Comparison of ENCODE assay signal across 26 cellular contexts in the genomic region with DNA sequence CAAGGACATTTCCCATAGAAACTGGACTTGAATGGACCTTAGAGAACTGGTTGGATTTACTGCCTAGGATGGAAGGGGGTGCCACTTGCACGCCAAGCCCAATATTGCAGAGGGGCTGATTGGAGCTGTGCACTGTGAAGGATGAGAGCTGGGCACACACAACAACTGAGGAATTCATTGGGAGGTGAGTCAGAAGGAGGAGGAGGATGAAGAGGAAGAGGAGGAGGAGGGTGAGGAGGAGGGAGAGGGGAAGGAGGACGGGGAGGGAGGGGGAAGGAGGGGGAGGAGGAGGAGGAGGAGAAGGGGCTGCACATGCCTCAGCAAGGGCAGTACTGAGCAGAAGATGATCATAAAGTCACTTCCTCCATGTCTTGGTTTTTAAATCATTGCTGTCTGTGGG.
"Had no signal": no experiment of that assay in that cellular context is flagged by ENCODE, and none has a peak within 500 bp of the region (broad histone marks: within the 10 kb centered on the region; RNA-seq: fewer than 3 reads in every experiment).

No MANE protein-coding gene starts in this region.

- H3K4me3 Mint-ChIP-seq: activated CD8-positive, alpha-beta T cell treated with anti-CD3 and anti-CD28 coated beads, Interleukin-2, amount 10 ng/mL, durations not matched to agents 7 days and 5 days; activated naive CD4-positive, alpha-beta T cell treated with anti-CD3 and anti-CD28 coated beads, Interleukin-2, amount 50 U/mL, for 24 hours; activated naive CD8-positive, alpha-beta T cell treated with anti-CD3 and anti-CD28 coated beads, Interleukin-2, amount 50 U/mL, for 24 hours; T-helper 1 cell treated with Interleukin-12 subunit alpha and Interleukin-12 subunit beta and Interleukin-4 antibody, amounts not matched to agents 30 μg/mL and 1 μg/mL, for 36 hours; WTC11 had no signal

- H3K27me3 Mint-ChIP-seq: activated naive CD4-positive, alpha-beta T cell treated with anti-CD3 and anti-CD28 coated beads, Interleukin-2, amount 50 U/mL, for 24 hours; activated naive CD8-positive, alpha-beta T cell treated with anti-CD3 and anti-CD28 coated beads, Interleukin-2, amount 50 U/mL, for 24 hours had no signal

- H3K36me3 Mint-ChIP-seq: WTC11 had no signal

- H3K27ac ChIP-seq: brain microvascular endothelial cell, cardiac muscle cell, Peyer's patch had no signal

- DNase-seq: activated CD4-positive, alpha-beta T cell treated with anti-CD3 and anti-CD28 coated beads for 48 hours; activated CD4-positive, alpha-beta T cell treated with anti-CD3 and anti-CD28 coated beads, Interleukin-2, amount 50 U/mL, for 4 hours; activated CD4-positive, CD25-positive, alpha-beta regulatory T cell treated with anti-CD3 and anti-CD28 coated beads, Interleukin-2, amount 50 U/mL, for 72 hours; activated CD8-positive, alpha-beta memory T cell treated with anti-CD3 and anti-CD28 coated beads, Interleukin-2, amount 50 U/mL, for 48 hours; activated CD8-positive, alpha-beta T cell treated with anti-CD3 and anti-CD28 coated beads, Interleukin-2, amount 10 ng/mL, durations not matched to agents 7 days and 5 days; activated effector memory CD4-positive, alpha-beta T cell treated with Interleukin-2 at 50 U/mL for 16 hours; activated naive CD4-positive, alpha-beta T cell; activated naive CD8-positive, alpha-beta T cell treated with anti-CD3 and anti-CD28 coated beads, Interleukin-2, amount 50 U/mL, for 24 hours; activated T-cell treated with anti-CD3 and anti-CD28 coated beads, Interleukin-2, amount 50 U/mL, for 1 hour; amniotic stem cell; brain microvascular endothelial cell; cerebellar nuclear complex; MG63; NCI-H1092 treated with DMSO at 0.1 percent for 48 hours; NCI-H1436; NCI-H1694 treated with DMSO at 0.1 percent for 48 hours; NCI-H2081; NCI-H446; NCI-H524; Peyer's patch; SHP77 treated with DMSO at 0.1 percent for 48 hours had no signal

- FAIRE-seq: colon had no signal

- H3K27me3 ChIP-seq: brain microvascular endothelial cell, cardiac muscle cell, MG63, Peyer's patch had no signal

- H3K9me3 ChIP-seq: MG63, Peyer's patch had no signal

- H3K36me3 ChIP-seq: brain microvascular endothelial cell, cardiac muscle cell, MG63, Peyer's patch had no signal

- H3K27ac Mint-ChIP-seq: activated CD8-positive, alpha-beta T cell treated with anti-CD3 and anti-CD28 coated beads, Interleukin-2, amount 10 ng/mL, durations not matched to agents 7 days and 5 days; activated naive CD4-positive, alpha-beta T cell treated with anti-CD3 and anti-CD28 coated beads, Interleukin-2, amount 50 U/mL, for 24 hours; activated naive CD8-positive, alpha-beta T cell treated with anti-CD3 and anti-CD28 coated beads, Interleukin-2, amount 50 U/mL, for 24 hours; T-helper 1 cell treated with Interleukin-12 subunit alpha and Interleukin-12 subunit beta and Interleukin-4 antibody, amounts not matched to agents 30 μg/mL and 1 μg/mL, for 36 hours; WTC11 had no signal

- ATAC-seq: activated CD8-positive, alpha-beta T cell treated with anti-CD3 and anti-CD28 coated beads, Interleukin-2, amount 10 ng/mL, durations not matched to agents 7 days and 5 days; activated naive CD8-positive, alpha-beta T cell treated with anti-CD3 and anti-CD28 coated beads, Interleukin-2, amount 50 U/mL, for 24 hours; WTC11 had no signal

- H3K4me3 ChIP-seq: cardiac muscle cell, MG63, Peyer's patch had no signal
